ENCODE assay signal across 8 cellular contexts in genomic region chr1:36397378-36398230, GRCh38. TPM values are rescaled to one million over a fixed set of nuclear protein-coding genes. Genes with fewer than 3 reads are reported as not detected.
DNase-seq lines count a peak whose midpoint lies in the region; ATAC-seq, FAIRE-seq and TF ChIP-seq lines count a peak whose summit lies in the region.

Gene LSM10 (minus strand): TSS chr1:36397908. CDS start chr1:36394129, 3,779 bp downstream.

- peak within 1 kb of the TSS; percentile 77 for H3K4me2 ChIP-seq in keratinocyte (ENCODE audit: control insufficient read depth, extremely low read depth, insufficient read depth, low read depth, low read length)

- H3K9me3 ChIP-seq in keratinocyte (ENCODE audit: control insufficient read depth, low read depth, low read length), result no peaks in the 10 kb centered on the region

- H3K4me3 ChIP-seq in keratinocyte (ENCODE audit: control insufficient read depth in 2 of 3, extremely low read depth in 1 of 3, insufficient read depth in 2 of 3, low read depth in 1 of 3, low read length in 3 of 3), result peak within 1 kb of the TSS; percentile 87 to 97 (median 94)

- dilution Hi-C loops in keratinocyte (cut with MboI; ENCODE audit: extremely low pct_ligation_motif_present, low sequenced_read_pairs), result no loop called here

- no peaks in the 10 kb centered on the region for H4K20me1 ChIP-seq in keratinocyte (ENCODE audit: control insufficient read depth, extremely low read depth, insufficient read depth, low read length)

- peak within 1 kb of the TSS; percentile 96 for H3K9ac ChIP-seq in keratinocyte (ENCODE audit: control insufficient read depth, extremely low read depth, insufficient read depth, low read length)

- ATAC-seq in HG03432 (IDR thresholded peaks at IDR 0.05; ENCODE audit: unreplicated experiment), result peak; percentile 91

- no peaks in the 10 kb centered on the region for H3K9me1 ChIP-seq in keratinocyte (ENCODE audit: control insufficient read depth, extremely low read depth, insufficient read depth, low read length)

- peaks cover 17% of the 10 kb centered on the region for H3K79me2 ChIP-seq in keratinocyte (ENCODE audit: control insufficient read depth, insufficient read depth, low read length)

- H3K27me3 ChIP-seq in keratinocyte (ENCODE audit: control insufficient read depth, extremely low read depth, insufficient read depth, low read length), result no peaks in the 10 kb centered on the region

- peak within 1 kb of the TSS; percentile 93 for H3K27ac ChIP-seq in keratinocyte (ENCODE audit: control insufficient read depth, insufficient read depth, low read length)

- peak; percentile 84 for TF ChIP-seq POLR2A in GM19099 (IDR thresholded peaks at IDR 0.05; ENCODE audit: extremely low read depth, insufficient read length, low read depth)

- H3K4me1 ChIP-seq in keratinocyte (ENCODE audit: control insufficient read depth, extremely low read depth, insufficient read depth, low read length), result peaks cover 12% of the 10 kb centered on the region

- DNase-seq in AG20443 (ENCODE audit: low spot score) (peak; percentile 93), NCI-H510A (lab: John Stamatoyannopoulos, UW) (peak; percentile 99), cerebellar cortex (ENCODE audit: low spot score) (peak; percentile 97), keratinocyte (ENCODE audit: low read depth, low spot score) (no peak)
- peak; percentile 87 for DNase-seq in activated CD4-positive, CD25-positive, alpha-beta regulatory T cell treated with anti-CD3 and anti-CD28 coated beads, Interleukin-2, amount 50 U/mL, for 72 hours
- peak; percentile 68 to 84 for DNase-seq in stimulated activated CD4-positive, alpha-beta T cell treated with anti-CD3 and anti-CD28 coated beads, Interleukin-15, amount 100 ng/mL, for 1 hour (ENCODE audit: low read depth in 1 of 2, low spot score in 1 of 2)

- H2AFZ ChIP-seq in keratinocyte (ENCODE audit: control insufficient read depth, low read length), result peak within 1 kb of the TSS; percentile 94

- H3K36me3 ChIP-seq in keratinocyte (ENCODE audit: control insufficient read depth in 2 of 2, extremely low read depth in 1 of 2, insufficient read depth in 2 of 2, low read length in 2 of 2), result peaks cover 0 to 8% of the 10 kb centered on the region in 2 experiments

- peak; percentile 84 for FAIRE-seq in keratinocyte (lab: Jason Lieb, UNC)

- no peak for TF ChIP-seq CTCF in keratinocyte (optimal IDR thresholded peaks at IDR 0.05 in 1 of 3, IDR thresholded peaks at IDR 0.05 in 1 of 3, conservative IDR thresholded peaks at IDR 0.05 in 1 of 3; ENCODE audit: extremely low read depth in 1 of 3, insufficient read depth in 2 of 3, low read length in 3 of 3)

RNA-seq across cellular contexts. Expression of gene LSM10, which starts in this region (rescaled TPM):
- polyA plus RNA-seq in keratinocyte, result 41.3 to 67.8 TPM (median 45.3 TPM) in 3 replicates
- polyA plus RNA-seq in keratinocyte (2011; ENCODE audit: low read depth), result 12.7 TPM
- polyA plus RNA-seq in keratinocyte (2011; cell fraction: cytosol; rRNA removed), result 43.5 and 55.1 TPM in 2 replicates
- polyA plus RNA-seq in keratinocyte (2011; cell fraction: nucleus; rRNA removed), result 15.1 and 19.6 TPM in 2 replicates
- 28.2 and 48.4 TPM in 2 replicates for polyA plus RNA-seq in keratinocyte (2012; ENCODE audit: low replicate concordance)
- 29.0 to 51.7 TPM (median 34.5 TPM) in 3 replicates for polyA minus RNA-seq in keratinocyte
- 41.6 TPM for polyA minus RNA-seq in keratinocyte (2011; cell fraction: cytosol; rRNA and poly(A)+ RNA removed)
- polyA minus RNA-seq in keratinocyte (2011; cell fraction: nucleus; rRNA and poly(A)+ RNA removed), result 6.8 and 8.8 TPM in 2 replicates
